Comparison of ENCODE assay signal across 14 cellular contexts in genomic region chr16:29818082-29818481, GRCh38. TPM values are rescaled to one million over a fixed set of nuclear protein-coding genes. Genes with fewer than 3 reads are reported as not detected.
A peak's percentile ranks its signal among the peaks of the same experiment; 100 is the strongest.
DNase-seq lines count a peak whose midpoint lies in the region; ATAC-seq and TF ChIP-seq lines count a peak whose summit lies in the region.
"Had no signal": no experiment of that assay in that cellular context is flagged by ENCODE, and none has a peak within 500 bp of the region (broad histone marks: within the 10 kb centered on the region; RNA-seq: fewer than 3 reads in every experiment).

No MANE protein-coding gene starts in this region.

- CTCF ChIA-PET in HCT116 (lab: Charles Lee), result interaction anchor here (0.7 to 1.5 kb wide), 3 partner anchors 10 to 117 kb away, joined by 5 to 11 read pairs (median 5); no protein-coding TSS in a partner anchor

- H3K27ac ChIP-seq in BLaER1 treated with 17β-estradiol and CSF1 and Interleukin-3, amounts not matched to agents 10 nM and 100 nM, result peak overlapping the region in 2 of 11 experiments; percentile 13 to 19; a peak in 2 of 22 replicates
- H3K27ac ChIP-seq in HCT116 (ENCODE audit: low read depth, low read length) (peak overlapping the region; percentile 98), mesenchymal stem cell (ENCODE audit: low read length, poor library complexity, severe bottlenecking) (no peak overlapping the region), ovary (no peak overlapping the region), upper lobe of left lung (peak overlapping the region in 1 of 4 donors; percentile 94)

- H3K4ac ChIP-seq in mesenchymal stem cell (ENCODE audit: low read depth in 1 of 2, low read length in 2 of 2), result no peak overlapping the region

- WGBS in mesenchymal stem cell, result 80% methylated on average over 4 of the region's 4 CpGs
- 77 to 85% (median 79%) methylated on average over 4 of the region's 4 CpGs for WGBS in ovary, 3 donors
- WGBS in upper lobe of left lung, 2 donors, result 62 to 83% methylated on average over 4 of the region's 4 CpGs

- H3K23ac ChIP-seq in mesenchymal stem cell (ENCODE audit: low read length in 2 of 2), result no peak overlapping the region

- no peaks in the 10 kb centered on the region for H3K9me2 ChIP-seq in HCT116 (ENCODE audit: insufficient read depth)

- no TSS peak for BruUV-seq in HCT116 (replicated peaks; lab: Mats Ljungman, UMichigan)

- H3K9me3 ChIP-seq in BLaER1 treated with 17β-estradiol and CSF1 and Interleukin-3, amounts not matched to agents 10 nM and 100 nM (replicated peaks in 1 of 11), result no peaks in the 10 kb centered on the region
- H3K9me3 ChIP-seq in HCT116 (ENCODE audit: control insufficient read depth in 1 of 2, insufficient read depth in 1 of 2, low read depth in 1 of 2, low read length in 2 of 2) (no peaks in the 10 kb centered on the region), mesenchymal stem cell (ENCODE audit: control insufficient read depth, low read length) (no peaks in the 10 kb centered on the region), ovary (no peaks in the 10 kb centered on the region), upper lobe of left lung (no peaks in the 10 kb centered on the region)
- H3K9me3 ChIP-seq: tibial nerve had no signal

- H2AFZ ChIP-seq in HCT116 (ENCODE audit: low read depth, low read length, poor library complexity, severe bottlenecking) (no peak overlapping the region), mesenchymal stem cell (ENCODE audit: low read depth, low read length) (no peak overlapping the region)

- POLR2A ChIA-PET in HCT116 (lab: Charles Lee), result interaction anchor here (1.0 to 1.6 kb wide), 2 partner anchors 10 to 28 kb away, joined by 3 to 6 read pairs; partner anchors contain the start of gene KIF22

- no peak overlapping the region for H2BK15ac ChIP-seq in mesenchymal stem cell (ENCODE audit: low read depth, poor library complexity, severe bottlenecking)

- H2BK12ac ChIP-seq in mesenchymal stem cell (ENCODE audit: low read length in 2 of 2), result no peak overlapping the region

- H4K20me1 ChIP-seq in BLaER1 treated with 17β-estradiol and CSF1 and Interleukin-3, amounts not matched to agents 10 nM and 100 nM, result peaks cover 16 to 41% (median 28%) of the 10 kb centered on the region in 11 experiments; a peak in 17 of 22 replicates
- no peaks in the 10 kb centered on the region; the same call in 1 of the 2 replicates for H4K20me1 ChIP-seq in HCT116 (ENCODE audit: insufficient read depth)

- no peak for TF ChIP-seq RAD21 in HCT116 (IDR thresholded peaks at IDR 0.05; ENCODE audit: low read depth)

- H2BK5ac ChIP-seq in mesenchymal stem cell (ENCODE audit: low read depth, low read length, poor library complexity, severe bottlenecking), result no peak overlapping the region

- peak overlapping the region; percentile 91 for H3K27ac Mint-ChIP-seq in activated naive CD8-positive, alpha-beta T cell

- in situ Hi-C loops in ACHN (cut with HindIII; ENCODE audit: low pct_ligation_motif_present, low pct_unique_long_range_greater_than_20kb, low sequenced_read_pairs), result no loop called here

- H3K4me1 Mint-ChIP-seq in activated naive CD8-positive, alpha-beta T cell (ENCODE audit: low read depth), result peaks cover 66% of the 10 kb centered on the region

- TF ChIP-seq CTCF in HCT116 (IDR thresholded peaks at IDR 0.05 in 2 of 3, conservative IDR thresholded peaks at IDR 0.05 in 1 of 3; ENCODE audit: borderline replicate concordance in 1 of 3, insufficient read depth in 1 of 3, low read depth in 2 of 3, low read length in 2 of 3) (no peak), ovary (IDR thresholded peaks at IDR 0.05) (no peak), upper lobe of left lung (IDR thresholded peaks at IDR 0.05) (no peak)

- TF ChIP-seq POLR2A in HCT116 (IDR thresholded peaks at IDR 0.05; ENCODE audit: borderline replicate concordance, extremely low read depth, insufficient read depth, insufficient read length) (no peak), ovary (IDR thresholded peaks at IDR 0.05) (no peak), upper lobe of left lung (IDR thresholded peaks at IDR 0.05) (no peak)

- peaks cover 61% of the 10 kb centered on the region for H3K79me2 ChIP-seq in HCT116 (ENCODE audit: insufficient read depth, low read length)

- H3K79me1 ChIP-seq in mesenchymal stem cell (replicated peaks; ENCODE audit: low read length, poor library complexity, severe bottlenecking), result peaks cover 7% of the 10 kb centered on the region

- intact Hi-C loops in HCT116 (cut with micrococcal nuclease) (loop anchor here (5.0 kb wide), 1 partner anchor 44 kb away; the partner anchor contains the start of gene CDIPT), ovary (cut with DNase I) (no loop called here)

- H3K9ac ChIP-seq in BLaER1 treated with 17β-estradiol and CSF1 and Interleukin-3, amounts not matched to agents 10 nM and 100 nM, result peak overlapping the region in 9 of 11 experiments; percentile 77 to 98 (median 96); a peak in 11 of 22 replicates
- peak overlapping the region; percentile 97 for H3K9ac ChIP-seq in HCT116 (ENCODE audit: low read length)
- H3K9ac ChIP-seq in mesenchymal stem cell (ENCODE audit: low read length), result peak overlapping the region; percentile 22

- DNase-seq in HCT116 (ENCODE audit: low read depth, low spot score) (no peak), mesenchymal stem cell (peak; percentile 12), ovary (no peak), ACHN (no peak), DMS114 treated with DMSO at 0.1 percent for 48 hours (lab: John Stamatoyannopoulos, UW; ENCODE audit: unreplicated experiment) (no peak), upper lobe of left lung (no peak)
- DNase-seq: dermis blood vessel endothelial cell, DMS 273 treated with DMSO at 0.1 percent for 48 hours, left ventricle myocardium superior, NCI-H1417, T-helper 9 cell had no signal

- TF ChIP-seq EP300 in ovary (IDR thresholded peaks at IDR 0.05), result no peak
- TF ChIP-seq EP300 in upper lobe of left lung (IDR thresholded peaks at IDR 0.05), result no peak

- ATAC-seq in HCT116 (no peak), upper lobe of left lung (ENCODE audit: low FRiP score in 2 of 2) (no peak)
- ATAC-seq: left ventricle myocardium superior had no signal

- RAD21 ChIA-PET in HCT116 (lab: Charles Lee; ENCODE audit: low non-redundant PET in 1 of 2, low total read pairs in 2 of 2, uncharacterized antibody in 2 of 2, unreplicated experiment in 2 of 2), result no interaction called here

- no peak overlapping the region for H3K18ac ChIP-seq in mesenchymal stem cell (ENCODE audit: low read depth in 1 of 2, low read length in 2 of 2)

- no peaks in the 10 kb centered on the region for H3K9me3 Mint-ChIP-seq in activated naive CD8-positive, alpha-beta T cell (ENCODE audit: low read depth)

- peak overlapping the region in 4 of 10 experiments; percentile 68 to 87 (median 83); a peak in 6 of 20 replicates for H3K4me3 ChIP-seq in BLaER1 treated with 17β-estradiol and CSF1 and Interleukin-3, amounts not matched to agents 10 nM and 100 nM
- peak overlapping the region; percentile 87 to 98 for H3K4me3 ChIP-seq in HCT116 (replicated peaks in 1 of 2; ENCODE audit: low read depth in 1 of 2, low read length in 2 of 2)
- H3K4me3 ChIP-seq in mesenchymal stem cell (ENCODE audit: insufficient read depth in 1 of 2, low read depth in 1 of 2, low read length in 2 of 2), result peak overlapping the region in 1 of 2 experiments; percentile 15
- H3K4me3 ChIP-seq in ovary, result no peak overlapping the region
- H3K4me3 ChIP-seq in upper lobe of left lung, result peak overlapping the region in 1 of 4 donors; percentile 74
- H3K4me3 ChIP-seq: tibial nerve had no signal

- no peak overlapping the region for H2AK5ac ChIP-seq in mesenchymal stem cell (ENCODE audit: low read length, severe bottlenecking)

- H3K27me3 Mint-ChIP-seq in activated naive CD8-positive, alpha-beta T cell, result no peaks in the 10 kb centered on the region

- peak overlapping the region; percentile 95 to 100 (median 100) for H3K4me2 ChIP-seq in BLaER1 treated with 17β-estradiol and CSF1 and Interleukin-3, amounts not matched to agents 10 nM and 100 nM
- H3K4me2 ChIP-seq in HCT116 (ENCODE audit: low read length), result peak overlapping the region; percentile 78
- peak overlapping the region; percentile 27 for H3K4me2 ChIP-seq in mesenchymal stem cell (ENCODE audit: low read length, poor library complexity, severe bottlenecking)

- peaks cover 18 to 46% (median 30%) of the 10 kb centered on the region in 11 experiments for H3K36me3 ChIP-seq in BLaER1 treated with 17β-estradiol and CSF1 and Interleukin-3, amounts not matched to agents 10 nM and 100 nM
- H3K36me3 ChIP-seq in HCT116 (ENCODE audit: control insufficient read depth in 1 of 2, insufficient read depth in 2 of 2, low read length in 2 of 2) (peaks cover 0 to 8% of the 10 kb centered on the region in 2 experiments; a peak in 2 of 4 replicates), mesenchymal stem cell (ENCODE audit: control insufficient read depth in 1 of 2, insufficient read depth in 2 of 2, low read depth in 1 of 2, low read length in 2 of 2) (peaks cover 11 to 28% of the 10 kb centered on the region in 2 experiments), ovary (no peaks in the 10 kb centered on the region), upper lobe of left lung (peaks cover 0 to 15% (median 5%) of the 10 kb centered on the region in 4 donors)

- no peak overlapping the region for H4K8ac ChIP-seq in mesenchymal stem cell (ENCODE audit: low read length)

- H3K27me3 ChIP-seq in BLaER1 treated with 17β-estradiol and CSF1 and Interleukin-3, amounts not matched to agents 10 nM and 100 nM, result peaks cover 0 to 1% (median 0%) of the 10 kb centered on the region in 11 experiments; a peak in 1 of 22 replicates
- H3K27me3 ChIP-seq in HCT116 (ENCODE audit: insufficient read depth, low read length) (no peaks in the 10 kb centered on the region), mesenchymal stem cell (ENCODE audit: control insufficient read depth in 1 of 2, insufficient read depth in 1 of 2, low read length in 2 of 2) (no peaks in the 10 kb centered on the region), ovary (no peaks in the 10 kb centered on the region), upper lobe of left lung (no peaks in the 10 kb centered on the region)
- H3K27me3 ChIP-seq: tibial nerve had no signal

- H3K36me3 Mint-ChIP-seq in activated naive CD8-positive, alpha-beta T cell, result peaks cover 5% of the 10 kb centered on the region

- H3K14ac ChIP-seq in mesenchymal stem cell (ENCODE audit: low read length in 2 of 2), result no peak overlapping the region

- H2BK120ac ChIP-seq in mesenchymal stem cell (ENCODE audit: low read depth, low read length), result no peak overlapping the region

- peaks cover 72 to 81% (median 75%) of the 10 kb centered on the region in 10 experiments for H3K4me1 ChIP-seq in BLaER1 treated with 17β-estradiol and CSF1 and Interleukin-3, amounts not matched to agents 10 nM and 100 nM
- H3K4me1 ChIP-seq in HCT116 (ENCODE audit: control insufficient read depth in 1 of 2, insufficient read depth in 2 of 2, low read length in 2 of 2), result peaks cover 42 to 79% of the 10 kb centered on the region in 2 experiments
- H3K4me1 ChIP-seq in mesenchymal stem cell (ENCODE audit: control insufficient read depth, insufficient read depth, low read depth, low read length), result peaks cover 34% of the 10 kb centered on the region
- H3K4me1 ChIP-seq in ovary (ENCODE audit: insufficient read depth), result peaks cover 25% of the 10 kb centered on the region
- H3K4me1 ChIP-seq in upper lobe of left lung, result peaks cover 51 to 75% (median 60%) of the 10 kb centered on the region in 4 donors

- peak overlapping the region; percentile 95 for H3K4me3 Mint-ChIP-seq in activated naive CD8-positive, alpha-beta T cell

- H4K91ac ChIP-seq in mesenchymal stem cell (ENCODE audit: low read length), result no peak overlapping the region

RNA-seq across cellular contexts. Expression of gene PAGR1, which starts 2.1 kb away (rescaled TPM):
- total RNA-seq in HCT116 (2021; ENCODE audit: unreplicated experiment) (28.9 TPM), ovary (10 to 100 TPM; 41.3 to 83.6 (median 66.6) TPM), upper lobe of left lung (10 to 100 TPM; 22.6 to 49.5 (median 34.6) TPM)
- 20.0 and 26.5 TPM in 2 replicates for polyA plus RNA-seq in HCT116 (2012)
- 16.9 TPM for polyA plus RNA-seq in mesenchymal stem cell (2013, experiment 1 of 2)
- polyA plus RNA-seq in mesenchymal stem cell (2013, experiment 2 of 2), result 17.5 TPM
- polyA plus RNA-seq in ovary, result 10 to 100 TPM; 13.9 to 63.3 TPM

RNA-seq across cellular contexts. Expression of gene MVP, which starts 2.2 kb away (rescaled TPM):
- total RNA-seq in HCT116 (2021; ENCODE audit: unreplicated experiment) (75.1 TPM), ovary (100 to 1,000 TPM in 6 of 7 donors, 10 to 100 TPM in 1; 74.2 to 191 (median 138) TPM), upper lobe of left lung (100 to 1,000 TPM; 260 to 411 (median 312) TPM)
- polyA plus RNA-seq in HCT116 (2012), result 89.5 and 100 TPM in 2 replicates
- polyA plus RNA-seq in mesenchymal stem cell (2013, experiment 1 of 2), result 148 TPM
- polyA plus RNA-seq in mesenchymal stem cell (2013, experiment 2 of 2), result 142 TPM
- 10 to 100 TPM; 56.4 to 93.3 TPM for polyA plus RNA-seq in ovary

RNA-seq across cellular contexts. Expression of gene PRRT2, which starts 6.1 kb away (rescaled TPM):
- total RNA-seq in HCT116 (2021; ENCODE audit: unreplicated experiment), result 4.0 TPM
- 2.5 and 2.6 TPM in 2 replicates for polyA plus RNA-seq in HCT116 (2012)
- 3.8 TPM for polyA plus RNA-seq in mesenchymal stem cell (2013, experiment 1 of 2)
- 4.1 TPM for polyA plus RNA-seq in mesenchymal stem cell (2013, experiment 2 of 2)
- 10 to 100 TPM; 26.0 to 64.5 (median 36.0) TPM for total RNA-seq in ovary
- 10 to 100 TPM in 1 of 2 donors, 1 to 10 TPM in 1; 6.3 to 28.6 TPM for polyA plus RNA-seq in ovary
- total RNA-seq in upper lobe of left lung, result 10 to 100 TPM in 2 of 6 donors, 1 to 10 TPM in 4; 1.4 to 13.6 (median 2.5) TPM

RNA-seq across cellular contexts. Expression of gene MAZ, which starts 11.8 kb away (rescaled TPM):
- total RNA-seq in HCT116 (2021; ENCODE audit: unreplicated experiment) (256 TPM), ovary (100 to 1,000 TPM in 5 of 7 donors, 10 to 100 TPM in 2; 50.6 to 256 (median 192) TPM), upper lobe of left lung (100 to 1,000 TPM in 5 of 6 donors, 10 to 100 TPM in 1; 83.7 to 232 (median 165) TPM)
- polyA plus RNA-seq in HCT116 (2012), result 305 and 354 TPM in 2 replicates
- 89.1 TPM for polyA plus RNA-seq in mesenchymal stem cell (2013, experiment 1 of 2)
- polyA plus RNA-seq in mesenchymal stem cell (2013, experiment 2 of 2), result 90.3 TPM
- 100 to 1,000 TPM; 105 to 152 TPM for polyA plus RNA-seq in ovary

RNA-seq across cellular contexts. Expression of gene KIF22, which starts 27.5 kb away (rescaled TPM):
- total RNA-seq in HCT116 (2021; ENCODE audit: unreplicated experiment), result 155 TPM
- 141 and 166 TPM in 2 replicates for polyA plus RNA-seq in HCT116 (2012)
- polyA plus RNA-seq in mesenchymal stem cell (2013, experiment 1 of 2), result 8.5 TPM
- 8.1 TPM for polyA plus RNA-seq in mesenchymal stem cell (2013, experiment 2 of 2)
- total RNA-seq in ovary, result 10 to 100 TPM; 15.9 to 31.0 (median 20.7) TPM
- polyA plus RNA-seq in ovary, result 10 to 100 TPM; 14.4 to 30.6 TPM
- total RNA-seq in upper lobe of left lung, result 10 to 100 TPM in 5 of 6 donors, 1 to 10 TPM in 1; 9.1 to 43.5 (median 26.6) TPM

Comparison
In these comparisons a context has a peak if more than half of its experiments do, and no peak if none do; other contexts are left out.
1. H3K4me2 ChIP-seq: peak in every context shown above with its lines; median percentile 100 in BLaER1 treated with 17β-estradiol and CSF1 and Interleukin-3, amounts not matched to agents 10 nM and 100 nM; 78 in HCT116; 27 in mesenchymal stem cell.
2. H3K9ac ChIP-seq: peak in every context shown above with its lines; median percentile 97 in HCT116; 96 in BLaER1 treated with 17β-estradiol and CSF1 and Interleukin-3, amounts not matched to agents 10 nM and 100 nM; 22 in mesenchymal stem cell.